ENCODE assay signal across 8 cellular contexts in the genomic region with DNA sequence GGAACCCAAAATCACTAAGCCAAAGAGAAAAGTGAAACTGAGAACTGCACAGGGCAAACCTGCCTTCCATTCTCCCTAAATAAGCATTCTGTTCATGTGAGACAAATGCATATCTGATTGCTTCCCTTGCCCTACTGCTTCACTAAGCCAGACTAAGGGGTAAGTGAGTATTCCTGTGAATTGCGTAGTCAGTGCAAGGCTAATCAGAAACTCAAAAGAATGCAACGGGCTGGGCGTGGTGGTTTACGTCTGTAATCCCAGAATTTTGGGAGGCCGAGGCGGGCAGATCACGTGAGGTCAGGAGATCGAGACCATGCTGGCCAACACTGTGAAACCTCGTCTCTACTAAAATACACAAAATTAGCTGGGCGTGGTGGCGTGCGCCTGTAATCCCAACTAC.
"Had no signal": no experiment of that assay in that cellular context is flagged by ENCODE, and none has a peak within 500 bp of the region (broad histone marks: within the 10 kb centered on the region; RNA-seq: fewer than 3 reads in every experiment).

No MANE protein-coding gene starts in this region.

- FAIRE-seq: HTR-8/SVneo had no signal

- H3K27ac Mint-ChIP-seq: HFFc6 had no signal

- H3K36me3 Mint-ChIP-seq: IgD-negative memory B cell had no signal

- H3K9me3 Mint-ChIP-seq: HFFc6, IgD-negative memory B cell had no signal

- H3K36me3 ChIP-seq: HAP-1 had no signal

- H2AFZ ChIP-seq: GM23248 had no signal

- H3K9ac ChIP-seq: GM23248 had no signal

- H3K4me3 ChIP-seq: GM23248, HAP-1 had no signal

- H3K9me3 ChIP-seq: HAP-1 had no signal

- H3K27ac ChIP-seq: GM23248 had no signal

- H3K4me3 Mint-ChIP-seq: HFFc6, IgD-negative memory B cell had no signal

- DNase-seq: GM23248, GOT3, H7, HFFc6, KG1 had no signal
